10 cellular contexts compared by ENCODE assay signal in the genomic region with DNA sequence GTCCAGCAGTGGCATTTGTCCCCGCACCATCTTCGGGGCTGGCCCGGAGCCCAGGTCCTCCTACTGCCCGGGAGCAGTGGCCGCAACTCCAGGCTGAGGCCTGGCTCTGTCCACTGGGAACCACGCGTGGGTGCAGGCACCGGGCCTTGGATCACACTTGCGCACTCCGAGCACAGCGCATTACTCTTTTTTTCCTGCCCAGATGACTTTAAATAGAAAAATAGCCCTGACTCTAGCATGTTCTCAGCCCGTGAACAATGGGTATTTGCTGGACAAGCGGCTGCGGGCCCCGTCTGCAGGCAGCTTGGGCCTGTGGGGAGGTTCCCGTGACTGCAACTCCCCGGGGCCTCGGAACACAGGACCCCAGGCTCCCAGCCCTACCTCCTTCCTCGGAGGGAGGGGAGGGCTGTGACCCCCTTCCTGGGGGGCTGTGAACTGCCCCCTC.
DNase-seq lines count a peak whose midpoint lies in the region; ATAC-seq and TF ChIP-seq lines count a peak whose summit lies in the region.
"Had no signal": no experiment of that assay in that cellular context is flagged by ENCODE, and none has a peak within 500 bp of the region (broad histone marks: within the 10 kb centered on the region; RNA-seq: fewer than 3 reads in every experiment).

No MANE protein-coding gene starts in this region.

- no peak overlapping the region for H2AK5ac ChIP-seq in mesenchymal stem cell (ENCODE audit: low read length, severe bottlenecking)

- H3K4me1 ChIP-seq in ectodermal cell (ENCODE audit: control insufficient read depth, insufficient read depth, low read length) (peaks cover 14% of the 10 kb centered on the region), mesenchymal stem cell (ENCODE audit: control insufficient read depth, insufficient read depth, low read depth, low read length) (peaks cover 31% of the 10 kb centered on the region)

- peaks cover 4% of the 10 kb centered on the region for H3K36me3 Mint-ChIP-seq in activated naive CD4-positive, alpha-beta T cell treated with anti-CD3 and anti-CD28 coated beads, Interleukin-2, amount 10 ng/mL, durations not matched to agents 7 days and 5 days

- no peak for ATAC-seq in HG03457 (IDR thresholded peaks at IDR 0.05; ENCODE audit: unreplicated experiment)
- ATAC-seq: PC-3 had no signal

- H3K4me2 ChIP-seq in mesenchymal stem cell (ENCODE audit: low read length, poor library complexity, severe bottlenecking) = peak overlapping the region; percentile 42

- no peak overlapping the region for H2BK5ac ChIP-seq in mesenchymal stem cell (ENCODE audit: low read depth, low read length, poor library complexity, severe bottlenecking)

- H3K9me3 Mint-ChIP-seq in activated naive CD4-positive, alpha-beta T cell treated with anti-CD3 and anti-CD28 coated beads, Interleukin-2, amount 10 ng/mL, durations not matched to agents 7 days and 5 days = no peaks in the 10 kb centered on the region
- H3K9me3 Mint-ChIP-seq: activated T-helper 2 cell treated with anti-CD3 and anti-CD28 coated beads, Interferon-gamma antibody, Interleukin-2, Interleukin-4, amounts not matched to agents 10 μg/mL and 5 μg/mL and 100 μg/mL, durations not matched to agents 14 hours and 24 hours and 36 hours had no signal

- peaks cover 59% of the 10 kb centered on the region for H3K27me3 ChIP-seq in ectodermal cell (ENCODE audit: control insufficient read depth, insufficient read depth, low read length, poor library complexity, severe bottlenecking)
- H3K27me3 ChIP-seq in mesenchymal stem cell (ENCODE audit: control insufficient read depth in 1 of 2, insufficient read depth in 1 of 2, low read length in 2 of 2) = peaks cover 0 to 57% of the 10 kb centered on the region in 2 experiments

- H3K4me3 Mint-ChIP-seq in activated naive CD4-positive, alpha-beta T cell treated with anti-CD3 and anti-CD28 coated beads, Interleukin-2, amount 10 ng/mL, durations not matched to agents 7 days and 5 days = no peak overlapping the region

- no peak overlapping the region for H2BK15ac ChIP-seq in mesenchymal stem cell (ENCODE audit: low read depth, poor library complexity, severe bottlenecking)

- no peaks in the 10 kb centered on the region for H3K36me3 ChIP-seq in ectodermal cell (ENCODE audit: control insufficient read depth, insufficient read depth, low read length)
- no peaks in the 10 kb centered on the region for H3K36me3 ChIP-seq in mesenchymal stem cell (ENCODE audit: control insufficient read depth in 1 of 2, insufficient read depth in 2 of 2, low read depth in 1 of 2, low read length in 2 of 2)

- H3K4me3 ChIP-seq in ectodermal cell (ENCODE audit: insufficient read depth, low read depth, low read length) (peak overlapping the region; percentile 11), mesenchymal stem cell (ENCODE audit: insufficient read depth in 1 of 2, low read depth in 1 of 2, low read length in 2 of 2) (peak overlapping the region; percentile 37 to 62)

- H4K8ac ChIP-seq in mesenchymal stem cell (ENCODE audit: low read length) = peak overlapping the region; percentile 24

- no peak overlapping the region for H3K23ac ChIP-seq in mesenchymal stem cell (ENCODE audit: low read length in 2 of 2)

- H3K4me1 Mint-ChIP-seq in activated naive CD4-positive, alpha-beta T cell treated with anti-CD3 and anti-CD28 coated beads, Interleukin-2, amount 10 ng/mL, durations not matched to agents 7 days and 5 days = no peaks in the 10 kb centered on the region

- H3K14ac ChIP-seq in mesenchymal stem cell (ENCODE audit: low read length in 2 of 2) = peak overlapping the region in 1 of 2 experiments; percentile 88

- CTCF ChIA-PET in activated naive CD4-positive, alpha-beta T cell treated with anti-CD3 and anti-CD28 coated beads, Interleukin-2, amount 10 ng/mL, durations not matched to agents 7 days and 5 days (lab: Charles Lee) = no interaction called here

- peak overlapping the region; percentile 55 to 95 for H2BK12ac ChIP-seq in mesenchymal stem cell (ENCODE audit: low read length in 2 of 2)

- peaks cover 73% of the 10 kb centered on the region for H3K27me3 Mint-ChIP-seq in activated naive CD4-positive, alpha-beta T cell treated with anti-CD3 and anti-CD28 coated beads, Interleukin-2, amount 10 ng/mL, durations not matched to agents 7 days and 5 days

- H3K9me3 ChIP-seq in ectodermal cell (ENCODE audit: control insufficient read depth, low read length) = no peaks in the 10 kb centered on the region
- no peaks in the 10 kb centered on the region for H3K9me3 ChIP-seq in mesenchymal stem cell (ENCODE audit: control insufficient read depth, low read length)

- peak overlapping the region; percentile 79 for H3K9ac ChIP-seq in mesenchymal stem cell (ENCODE audit: low read length)

- H3K27ac Mint-ChIP-seq in activated naive CD4-positive, alpha-beta T cell treated with anti-CD3 and anti-CD28 coated beads, Interleukin-2, amount 10 ng/mL, durations not matched to agents 7 days and 5 days = no peak overlapping the region
- H3K27ac Mint-ChIP-seq: activated T-helper 2 cell treated with anti-CD3 and anti-CD28 coated beads, Interferon-gamma antibody, Interleukin-2, Interleukin-4, amounts not matched to agents 10 μg/mL and 5 μg/mL and 100 μg/mL, durations not matched to agents 14 hours and 24 hours and 36 hours had no signal

- H3K18ac ChIP-seq in mesenchymal stem cell (ENCODE audit: low read depth in 1 of 2, low read length in 2 of 2) = peak overlapping the region; percentile 71 to 75

- H2BK120ac ChIP-seq in mesenchymal stem cell (ENCODE audit: low read depth, low read length) = peak overlapping the region; percentile 37

- peak overlapping the region; percentile 20 to 87 for H3K4ac ChIP-seq in mesenchymal stem cell (ENCODE audit: low read depth in 1 of 2, low read length in 2 of 2)

- H3K27ac ChIP-seq in ectodermal cell (ENCODE audit: insufficient read depth, low read depth, low read length, poor library complexity, severe bottlenecking) (no peak overlapping the region), mesenchymal stem cell (ENCODE audit: low read length, poor library complexity, severe bottlenecking) (no peak overlapping the region), substantia nigra (ENCODE audit: low read depth, low read length, poor library complexity, severe bottlenecking) (peak overlapping the region; percentile 10)

- 45 to 48% methylated on average over 19 of the region's 19 CpGs for WGBS in ectodermal cell, 2 experiments
- 41% methylated on average over 16 of the region's 19 CpGs for WGBS in mesenchymal stem cell

- H3K79me1 ChIP-seq in mesenchymal stem cell (replicated peaks; ENCODE audit: low read length, poor library complexity, severe bottlenecking) = no peaks in the 10 kb centered on the region

- no peak for TF ChIP-seq POLR2A in erythroblast (IDR thresholded peaks at IDR 0.05; ENCODE audit: low read length)

- H2AFZ ChIP-seq in mesenchymal stem cell (ENCODE audit: low read depth, low read length) = peak overlapping the region; percentile 88

- DNase-seq in NCI-H1105 (lab: John Stamatoyannopoulos, UW) = peak; percentile 42
- peak; percentile 69 for DNase-seq in mesenchymal stem cell
- peak in 24 of 49 donors; percentile 17 to 89 (median 44) for DNase-seq in substantia nigra (lab: John Stamatoyannopoulos, UW)
- DNase-seq in erythroblast (lab: John Stamatoyannopoulos, UW) = no peak
- DNase-seq in NCI-H510A (lab: John Stamatoyannopoulos, UW) = no peak
- no peak for DNase-seq in activated naive CD4-positive, alpha-beta T cell treated with anti-CD3 and anti-CD28 coated beads, Interleukin-2, amount 10 ng/mL, durations not matched to agents 7 days and 5 days
- DNase-seq: PC-3 had no signal

- peak overlapping the region; percentile 44 for H4K91ac ChIP-seq in mesenchymal stem cell (ENCODE audit: low read length)

Comparison
In these comparisons a context has a peak if more than half of its experiments do, and no peak if none do; other contexts are left out.
1. DNase-seq: peak in NCI-H1105 (single experiment) and mesenchymal stem cell (single experiment); none in erythroblast (0 of 2), NCI-H510A (single experiment) and activated naive CD4-positive, alpha-beta T cell treated with anti-CD3 and anti-CD28 coated beads, Interleukin-2, amount 10 ng/mL, durations not matched to agents 7 days and 5 days (single experiment).